ENCODE assay signal across 2 cellular contexts in the genomic region with DNA sequence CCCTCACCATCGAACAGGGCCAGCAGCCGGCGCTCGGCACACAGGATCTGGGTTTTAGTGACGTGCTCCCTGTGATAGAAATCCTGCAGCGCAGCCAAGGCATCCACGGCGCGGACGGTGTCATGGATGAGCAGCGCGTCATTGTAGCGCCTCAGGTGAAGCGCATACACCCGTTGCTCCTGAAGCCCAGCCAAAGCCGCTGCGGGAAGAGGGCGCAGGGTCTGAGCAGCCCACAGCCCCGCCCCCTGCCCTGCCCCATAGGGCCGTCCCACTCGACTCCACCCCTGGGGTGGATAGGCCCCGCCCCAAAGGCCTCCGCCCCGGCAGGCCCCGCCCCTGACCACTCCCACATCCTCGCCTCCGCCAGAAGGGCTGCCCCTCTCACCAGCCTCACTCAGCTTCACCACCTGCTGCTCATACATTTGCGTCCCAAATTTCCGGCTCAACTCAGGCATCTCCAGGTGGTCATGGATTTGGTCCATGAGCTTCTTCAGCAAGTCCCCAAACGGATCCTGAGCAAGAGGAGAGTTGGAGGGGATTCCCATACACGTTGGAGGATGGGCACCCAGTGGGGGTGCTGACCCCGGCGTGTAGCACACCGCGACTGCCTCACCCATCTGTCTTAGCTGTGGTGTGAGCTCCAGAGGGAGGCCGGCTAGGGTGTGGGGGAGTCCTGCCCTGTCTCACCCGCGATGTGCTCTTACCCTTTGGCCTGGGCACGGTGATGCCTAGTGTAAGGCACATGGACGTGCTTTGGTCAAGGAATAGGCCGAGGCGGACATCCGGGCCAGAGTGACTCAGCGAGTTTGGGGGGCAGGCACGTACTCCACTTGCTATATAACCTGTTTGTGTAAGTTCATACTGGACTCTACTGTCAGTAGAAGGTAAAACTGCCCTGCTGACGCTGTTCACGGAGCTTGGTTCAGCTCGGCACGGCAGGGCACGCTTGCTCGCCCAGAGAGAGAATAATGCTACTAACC.
TF ChIP-seq lines count a peak whose summit lies in the region.

No MANE protein-coding gene starts in this region.

TF ChIP-seq in HEK293, 187 proteins besides CTCF, POLR2A, EP300 and RAD21 (continued from another document and continues in another):
- TF ChIP-seq, protein P1, sequence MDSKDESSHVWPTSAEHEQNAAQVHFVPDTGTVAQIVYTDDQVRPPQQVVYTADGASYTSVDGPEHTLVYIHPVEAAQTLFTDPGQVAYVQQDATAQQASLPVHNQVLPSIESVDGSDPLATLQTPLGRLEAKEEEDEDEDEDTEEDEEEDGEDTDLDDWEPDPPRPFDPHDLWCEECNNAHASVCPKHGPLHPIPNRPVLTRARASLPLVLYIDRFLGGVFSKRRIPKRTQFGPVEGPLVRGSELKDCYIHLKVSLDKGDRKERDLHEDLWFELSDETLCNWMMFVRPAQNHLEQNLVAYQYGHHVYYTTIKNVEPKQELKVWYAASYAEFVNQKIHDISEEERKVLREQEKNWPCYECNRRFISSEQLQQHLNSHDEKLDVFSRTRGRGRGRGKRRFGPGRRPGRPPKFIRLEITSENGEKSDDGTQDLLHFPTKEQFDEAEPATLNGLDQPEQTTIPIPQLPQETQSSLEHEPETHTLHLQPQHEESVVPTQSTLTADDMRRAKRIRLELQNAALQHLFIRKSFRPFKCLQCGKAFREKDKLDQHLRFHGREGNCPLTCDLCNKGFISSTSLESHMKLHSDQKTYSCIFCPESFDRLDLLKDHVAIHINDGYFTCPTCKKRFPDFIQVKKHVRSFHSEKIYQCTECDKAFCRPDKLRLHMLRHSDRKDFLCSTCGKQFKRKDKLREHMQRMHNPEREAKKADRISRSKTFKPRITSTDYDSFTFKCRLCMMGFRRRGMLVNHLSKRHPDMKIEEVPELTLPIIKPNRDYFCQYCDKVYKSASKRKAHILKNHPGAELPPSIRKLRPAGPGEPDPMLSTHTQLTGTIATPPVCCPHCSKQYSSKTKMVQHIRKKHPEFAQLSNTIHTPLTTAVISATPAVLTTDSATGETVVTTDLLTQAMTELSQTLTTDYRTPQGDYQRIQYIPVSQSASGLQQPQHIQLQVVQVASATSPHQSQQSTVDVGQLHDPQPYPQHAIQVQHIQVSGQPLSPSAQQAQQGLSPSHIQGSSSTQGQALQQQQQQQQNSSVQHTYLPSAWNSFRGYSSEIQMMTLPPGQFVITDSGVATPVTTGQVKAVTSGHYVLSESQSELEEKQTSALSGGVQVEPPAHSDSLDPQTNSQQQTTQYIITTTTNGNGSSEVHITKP (tag by site-specific recombination; IDR thresholded peaks at IDR 0.05), result peak; percentile 61
- TF ChIP-seq, protein P2, sequence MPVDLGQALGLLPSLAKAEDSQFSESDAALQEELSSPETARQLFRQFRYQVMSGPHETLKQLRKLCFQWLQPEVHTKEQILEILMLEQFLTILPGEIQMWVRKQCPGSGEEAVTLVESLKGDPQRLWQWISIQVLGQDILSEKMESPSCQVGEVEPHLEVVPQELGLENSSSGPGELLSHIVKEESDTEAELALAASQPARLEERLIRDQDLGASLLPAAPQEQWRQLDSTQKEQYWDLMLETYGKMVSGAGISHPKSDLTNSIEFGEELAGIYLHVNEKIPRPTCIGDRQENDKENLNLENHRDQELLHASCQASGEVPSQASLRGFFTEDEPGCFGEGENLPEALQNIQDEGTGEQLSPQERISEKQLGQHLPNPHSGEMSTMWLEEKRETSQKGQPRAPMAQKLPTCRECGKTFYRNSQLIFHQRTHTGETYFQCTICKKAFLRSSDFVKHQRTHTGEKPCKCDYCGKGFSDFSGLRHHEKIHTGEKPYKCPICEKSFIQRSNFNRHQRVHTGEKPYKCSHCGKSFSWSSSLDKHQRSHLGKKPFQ (tag by site-specific recombination; IDR thresholded peaks at IDR 0.05), result 0 out of 2 replicates have a peak, but pooled peaks have one; percentile 28
- TF ChIP-seq, protein P3, sequence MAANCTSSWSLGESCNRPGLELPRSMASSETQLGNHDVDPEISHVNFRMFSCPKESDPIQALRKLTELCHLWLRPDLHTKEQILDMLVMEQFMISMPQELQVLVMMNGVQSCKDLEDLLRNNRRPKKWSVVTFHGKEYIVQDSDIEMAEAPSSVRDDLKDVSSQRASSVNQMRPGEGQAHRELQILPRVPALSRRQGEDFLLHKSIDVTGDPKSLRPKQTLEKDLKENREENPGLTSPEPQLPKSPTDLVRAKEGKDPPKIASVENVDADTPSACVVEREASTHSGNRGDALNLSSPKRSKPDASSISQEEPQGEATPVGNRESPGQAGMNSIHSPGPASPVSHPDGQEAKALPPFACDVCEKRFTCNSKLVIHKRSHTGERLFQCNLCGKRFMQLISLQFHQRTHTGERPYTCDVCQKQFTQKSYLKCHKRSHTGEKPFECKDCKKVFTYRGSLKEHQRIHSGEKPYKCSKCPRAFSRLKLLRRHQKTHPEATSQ (tag by site-specific recombination; IDR thresholded peaks at IDR 0.05), result no peak
- TF ChIP-seq ZNF48 (tag by site-specific recombination; IDR thresholded peaks at IDR 0.05), result no peak
- peak; percentile 52; the same call in 1 of the 2 replicates for TF ChIP-seq SCRT1 (tag by site-specific recombination; IDR thresholded peaks at IDR 0.05; ENCODE audit: borderline replicate concordance)
- peak; percentile 41; the same call in 1 of the 2 replicates for TF ChIP-seq ZFHX2 (tag by site-specific recombination; conservative IDR thresholded peaks at IDR 0.05)
- no peak for TF ChIP-seq ZNF433 (tag by site-specific recombination; IDR thresholded peaks at IDR 0.05; ENCODE audit: low read depth)
- no peak for TF ChIP-seq ZNF121 (tag by site-specific recombination; IDR thresholded peaks at IDR 0.05)
- peak; percentile 93 for TF ChIP-seq ZNF335 (tag by site-specific recombination; conservative IDR thresholded peaks at IDR 0.05)
- TF ChIP-seq ZNF174 (tag by site-specific recombination; IDR thresholded peaks at IDR 0.05), result no peak
- TF ChIP-seq, protein P4, sequence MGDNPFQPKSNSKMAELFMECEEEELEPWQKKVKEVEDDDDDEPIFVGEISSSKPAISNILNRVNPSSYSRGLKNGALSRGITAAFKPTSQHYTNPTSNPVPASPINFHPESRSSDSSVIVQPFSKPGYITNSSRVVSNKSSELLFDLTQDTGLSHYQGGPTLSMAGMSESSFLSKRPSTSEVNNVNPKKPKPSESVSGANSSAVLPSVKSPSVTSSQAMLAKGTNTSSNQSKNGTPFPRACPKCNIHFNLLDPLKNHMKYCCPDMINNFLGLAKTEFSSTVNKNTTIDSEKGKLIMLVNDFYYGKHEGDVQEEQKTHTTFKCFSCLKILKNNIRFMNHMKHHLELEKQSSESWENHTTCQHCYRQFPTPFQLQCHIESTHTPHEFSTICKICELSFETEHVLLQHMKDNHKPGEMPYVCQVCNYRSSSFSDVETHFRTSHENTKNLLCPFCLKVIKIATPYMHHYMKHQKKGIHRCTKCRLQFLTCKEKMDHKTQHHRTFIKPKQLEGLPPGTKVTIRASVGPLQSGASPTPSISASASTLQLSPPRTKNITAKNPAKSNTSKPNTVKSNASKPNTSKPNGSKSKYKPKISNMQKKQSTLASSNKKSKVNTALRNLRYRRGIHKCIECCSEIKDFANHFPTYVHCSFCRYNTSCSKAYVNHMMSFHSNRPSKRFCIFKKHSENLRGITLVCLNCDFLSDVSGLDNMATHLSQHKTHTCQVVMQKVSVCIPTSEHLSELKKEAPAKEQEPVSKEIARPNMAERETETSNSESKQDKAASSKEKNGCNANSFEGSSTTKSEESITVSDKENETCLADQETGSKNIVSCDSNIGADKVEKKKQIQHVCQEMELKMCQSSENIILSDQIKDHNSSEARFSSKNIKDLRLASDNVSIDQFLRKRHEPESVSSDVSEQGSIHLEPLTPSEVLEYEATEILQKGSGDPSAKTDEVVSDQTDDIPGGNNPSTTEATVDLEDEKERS (tag by site-specific recombination; IDR thresholded peaks at IDR 0.05), result no peak
- TF ChIP-seq KLF1 (tag by site-specific recombination; IDR thresholded peaks at IDR 0.05), result peak; percentile 65
- no peak for TF ChIP-seq ZNF621 (tag by site-specific recombination; IDR thresholded peaks at IDR 0.05)

TF ChIP-seq in K562, 482 proteins besides CTCF, POLR2A, EP300 and RAD21 (continued from another document and continues in another):
- TF ChIP-seq NFE2 (IDR thresholded peaks at IDR 0.05; ENCODE audit: low read depth) (peak; percentile 76; the same call in 1 of the 2 replicates), SAP30 (IDR thresholded peaks at IDR 0.05; ENCODE audit: borderline replicate concordance, insufficient read depth, low read depth, low read length, poor library complexity, severe bottlenecking) (no peak), POU5F1 (IDR thresholded peaks at IDR 0.05; ENCODE audit: borderline replicate concordance, low read depth, low read length, partially characterized antibody) (no peak), TCFL5 (CRISPR knock-in tag; conservative IDR thresholded peaks at IDR 0.05) (no peak), ZNF75A (CRISPR knock-in tag; IDR thresholded peaks at IDR 0.05) (no peak), ZNF165 (CRISPR knock-in tag; IDR thresholded peaks at IDR 0.05; ENCODE audit: borderline replicate concordance) (no peak), HNRNPUL1 (IDR thresholded peaks at IDR 0.05; ENCODE audit: low read length) (no peak), BRCA1 (IDR thresholded peaks at IDR 0.05) (no peak), BRCA1 (CRISPR knock-in tag; IDR thresholded peaks at IDR 0.05) (no peak), ZNF431 (CRISPR knock-in tag; IDR thresholded peaks at IDR 0.05) (no peak), PCBP1 (IDR thresholded peaks at IDR 0.05; ENCODE audit: low read depth, low read length, poor library complexity, severe bottlenecking) (no peak), ZNF57 (CRISPR knock-in tag; IDR thresholded peaks at IDR 0.05) (no peak), GABPB2 (CRISPR knock-in tag; conservative IDR thresholded peaks at IDR 0.05) (no peak), RUNX1 (IDR thresholded peaks at IDR 0.05; ENCODE audit: low read depth) (no peak), CBX1 (IDR thresholded peaks at IDR 0.05; ENCODE audit: low read depth) (no peak), POLR3G (IDR thresholded peaks at IDR 0.05; ENCODE audit: extremely low read depth, insufficient read length, insufficient replicate concordance) (no peak), KDM2B (CRISPR knock-in tag; IDR thresholded peaks at IDR 0.05) (no peak), ARHGAP35 (IDR thresholded peaks at IDR 0.05; ENCODE audit: partially characterized antibody) (no peak), RBM14 (IDR thresholded peaks at IDR 0.05; ENCODE audit: borderline replicate concordance, insufficient read depth, low read depth, low read length) (no peak), TFAM (CRISPR knock-in tag; conservative IDR thresholded peaks at IDR 0.05) (no peak), ZNF24 (IDR thresholded peaks at IDR 0.05) (no peak), RBFOX2 (IDR thresholded peaks at IDR 0.05; ENCODE audit: low read depth, low read length) (peak; percentile 57), JUN (IDR thresholded peaks at IDR 0.05; ENCODE audit: borderline replicate concordance, low read depth, low read length) (no peak), JUN (CRISPR knock-in tag; IDR thresholded peaks at IDR 0.05; ENCODE audit: borderline replicate concordance) (no peak), ZNF121 (CRISPR knock-in tag; conservative IDR thresholded peaks at IDR 0.05) (no peak), ZNF3 (CRISPR knock-in tag; IDR thresholded peaks at IDR 0.05) (no peak), NFE2L1 (tag; IDR thresholded peaks at IDR 0.05; ENCODE audit: borderline replicate concordance, low read depth) (no peak; the same call in 1 of the 2 replicates), ZNF764 (CRISPR knock-in tag; IDR thresholded peaks at IDR 0.05; ENCODE audit: low read depth) (no peak)
- TF ChIP-seq, protein P5, sequence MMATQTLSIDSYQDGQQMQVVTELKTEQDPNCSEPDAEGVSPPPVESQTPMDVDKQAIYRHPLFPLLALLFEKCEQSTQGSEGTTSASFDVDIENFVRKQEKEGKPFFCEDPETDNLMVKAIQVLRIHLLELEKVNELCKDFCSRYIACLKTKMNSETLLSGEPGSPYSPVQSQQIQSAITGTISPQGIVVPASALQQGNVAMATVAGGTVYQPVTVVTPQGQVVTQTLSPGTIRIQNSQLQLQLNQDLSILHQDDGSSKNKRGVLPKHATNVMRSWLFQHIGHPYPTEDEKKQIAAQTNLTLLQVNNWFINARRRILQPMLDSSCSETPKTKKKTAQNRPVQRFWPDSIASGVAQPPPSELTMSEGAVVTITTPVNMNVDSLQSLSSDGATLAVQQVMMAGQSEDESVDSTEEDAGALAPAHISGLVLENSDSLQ (IDR thresholded peaks at IDR 0.05), result no peak
- TF ChIP-seq, protein P6, sequence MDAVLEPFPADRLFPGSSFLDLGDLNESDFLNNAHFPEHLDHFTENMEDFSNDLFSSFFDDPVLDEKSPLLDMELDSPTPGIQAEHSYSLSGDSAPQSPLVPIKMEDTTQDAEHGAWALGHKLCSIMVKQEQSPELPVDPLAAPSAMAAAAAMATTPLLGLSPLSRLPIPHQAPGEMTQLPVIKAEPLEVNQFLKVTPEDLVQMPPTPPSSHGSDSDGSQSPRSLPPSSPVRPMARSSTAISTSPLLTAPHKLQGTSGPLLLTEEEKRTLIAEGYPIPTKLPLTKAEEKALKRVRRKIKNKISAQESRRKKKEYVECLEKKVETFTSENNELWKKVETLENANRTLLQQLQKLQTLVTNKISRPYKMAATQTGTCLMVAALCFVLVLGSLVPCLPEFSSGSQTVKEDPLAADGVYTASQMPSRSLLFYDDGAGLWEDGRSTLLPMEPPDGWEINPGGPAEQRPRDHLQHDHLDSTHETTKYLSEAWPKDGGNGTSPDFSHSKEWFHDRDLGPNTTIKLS (IDR thresholded peaks at IDR 0.05; ENCODE audit: borderline replicate concordance, low read depth), result no peak
- TF ChIP-seq, protein P7, sequence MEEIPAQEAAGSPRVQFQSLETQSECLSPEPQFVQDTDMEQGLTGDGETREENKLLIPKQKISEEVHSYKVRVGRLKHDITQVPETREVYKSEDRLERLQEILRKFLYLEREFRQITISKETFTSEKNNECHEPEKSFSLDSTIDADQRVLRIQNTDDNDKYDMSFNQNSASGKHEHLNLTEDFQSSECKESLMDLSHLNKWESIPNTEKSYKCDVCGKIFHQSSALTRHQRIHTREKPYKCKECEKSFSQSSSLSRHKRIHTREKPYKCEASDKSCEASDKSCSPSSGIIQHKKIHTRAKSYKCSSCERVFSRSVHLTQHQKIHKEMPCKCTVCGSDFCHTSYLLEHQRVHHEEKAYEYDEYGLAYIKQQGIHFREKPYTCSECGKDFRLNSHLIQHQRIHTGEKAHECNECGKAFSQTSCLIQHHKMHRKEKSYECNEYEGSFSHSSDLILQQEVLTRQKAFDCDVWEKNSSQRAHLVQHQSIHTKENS (CRISPR knock-in tag; IDR thresholded peaks at IDR 0.05), result no peak
